In genomic region chr15:98517051-98517450, GRCh38 we compare ENCODE assay signal across 34 cellular contexts.
"Had no signal": no experiment of that assay in that cellular context is flagged by ENCODE, and none has a peak within 500 bp of the region (broad histone marks: within the 10 kb centered on the region; RNA-seq: fewer than 3 reads in every experiment).

No MANE protein-coding gene starts in this region.

- H3K9me3 ChIP-seq: adrenal gland, ascending aorta, body of pancreas, breast epithelium had no signal

- ATAC-seq: activated naive CD4-positive, alpha-beta T cell treated with anti-CD3 and anti-CD28 coated beads, Interleukin-2, amount 50 U/mL, for 72 hours; activated naive CD8-positive, alpha-beta T cell treated with anti-CD3 and anti-CD28 coated beads, Interleukin-2, amount 50 U/mL, for 24 hours; activated T-cell treated with anti-CD3 and anti-CD28 coated beads, Interleukin-2, amount 50 U/mL, for 4 hours; activated T-cell treated with anti-CD3 and anti-CD28 coated beads, Interleukin-2, amount 50 U/mL, for 72 hours; activated T-helper 17 cell treated with anti-CD3 and anti-CD28 coated beads, Interleukin-2, amount 50 U/mL, for 72 hours; body of pancreas had no signal

- H3K36me3 ChIP-seq: adrenal gland, ascending aorta, brain microvascular endothelial cell, breast epithelium, cardiac muscle cell had no signal

- H3K27ac ChIP-seq: adrenal gland, ascending aorta, body of pancreas, brain microvascular endothelial cell, breast epithelium, cardiac muscle cell had no signal

- FAIRE-seq: astrocyte, bronchial epithelial cell had no signal

- DNase-seq: activated effector memory CD4-positive, alpha-beta T cell treated with anti-CD3 and anti-CD28 coated beads, Interleukin-2, amount 50 U/mL, for 16 hours; activated effector memory CD4-positive, alpha-beta T cell treated with Interleukin-2 at 50 U/mL for 16 hours; activated gamma-delta T cell; activated gamma-delta T cell treated with Interleukin-2 at 50 U/mL for 16 hours; activated naive CD4-positive, alpha-beta T cell; activated naive CD4-positive, alpha-beta T cell treated with anti-CD3 and anti-CD28 coated beads for 36 hours; activated naive CD4-positive, alpha-beta T cell treated with anti-CD3 and anti-CD28 coated beads, Interleukin-2, amount 10 ng/mL, durations not matched to agents 7 days and 5 days; activated naive CD4-positive, alpha-beta T cell treated with anti-CD3 and anti-CD28 coated beads, Interleukin-2, amount 50 U/mL, for 16 hours; activated naive CD4-positive, alpha-beta T cell treated with Interleukin-2 at 50 U/mL for 16 hours; activated naive CD8-positive, alpha-beta T cell treated with anti-CD3 and anti-CD28 coated beads for 36 hours; activated naive CD8-positive, alpha-beta T cell treated with anti-CD3 and anti-CD28 coated beads, Interleukin-2, amount 10 ng/mL, durations not matched to agents 7 days and 5 days; activated naive CD8-positive, alpha-beta T cell treated with anti-CD3 and anti-CD28 coated beads, Interleukin-2, amount 50 U/mL, for 24 hours; activated T-cell treated with anti-CD3 and anti-CD28 coated beads for 4 hours; activated T-cell treated with anti-CD3 and anti-CD28 coated beads, Interleukin-2, amount 50 U/mL, for 1 hour; activated T-cell treated with anti-CD3 and anti-CD28 coated beads, Interleukin-2, amount 50 U/mL, for 24 hours; activated T-cell treated with anti-CD3 and anti-CD28 coated beads, Interleukin-2, amount 50 U/mL, for 4 hours; activated T-cell treated with anti-CD3 and anti-CD28 coated beads, Interleukin-2, amount 50 U/mL, for 48 hours; activated T-cell treated with anti-CD3 and anti-CD28 coated beads, Interleukin-2, amount 50 U/mL, for 72 hours; adrenal gland; amniotic stem cell; amygdala; anterior cingulate cortex; body of pancreas; brain microvascular endothelial cell; caudate nucleus; central memory CD4-positive, alpha-beta T cell; cerebellar nuclear complex had no signal

- H3K4me1 ChIP-seq: breast epithelium had no signal

- H3K27me3 ChIP-seq: adrenal gland, ascending aorta, body of pancreas, brain microvascular endothelial cell, breast epithelium, cardiac muscle cell had no signal

- H3K4me3 ChIP-seq: adrenal gland, ascending aorta, body of pancreas, breast epithelium, cardiac muscle cell had no signal
